Comparison of ENCODE assay signal across 1 cellular context in the genomic region with DNA sequence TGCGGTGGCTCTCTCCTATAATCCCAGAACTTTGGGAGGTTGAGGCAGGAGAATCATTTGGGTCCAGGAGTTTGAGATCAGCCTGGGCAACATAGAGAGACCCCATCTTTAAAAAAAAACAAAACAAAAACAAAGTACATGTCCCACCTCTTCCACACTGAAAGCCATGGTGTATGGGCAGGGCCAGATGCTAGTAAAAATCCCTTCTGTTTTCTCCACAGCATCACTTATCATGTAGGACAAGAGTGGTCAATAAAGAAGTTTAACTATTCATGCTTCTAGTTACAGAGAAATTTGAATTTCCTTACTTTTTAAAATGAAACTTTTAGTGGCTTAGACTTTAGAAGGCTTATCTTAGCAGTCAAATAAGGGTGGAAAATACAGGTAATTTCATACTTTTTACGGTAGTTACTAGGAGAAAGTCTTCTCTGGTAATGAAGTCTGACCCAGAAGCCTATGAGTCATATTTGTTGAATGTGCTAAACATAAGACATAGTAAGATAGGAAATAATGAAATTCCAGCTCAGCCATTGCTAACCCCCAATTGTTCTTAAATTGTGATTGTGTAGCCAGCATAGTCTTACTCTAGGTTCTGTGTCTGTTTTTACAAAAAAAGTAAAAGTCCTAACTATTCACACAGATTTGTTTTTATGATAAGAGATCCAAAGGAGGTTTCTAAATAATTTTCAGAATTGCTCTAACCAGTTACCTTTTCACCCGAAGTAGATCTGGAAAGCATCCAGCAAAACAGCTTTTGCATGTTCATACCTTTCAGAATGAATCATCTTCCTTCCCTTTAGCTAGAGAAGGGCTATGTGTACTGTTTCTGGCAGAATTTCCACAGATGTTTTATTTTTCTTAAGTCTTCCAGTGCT.
A peak's percentile ranks its signal among the peaks of the same experiment; 100 is the strongest.
TF ChIP-seq lines count a peak whose summit lies in the region.

No MANE protein-coding gene starts in this region.

TF ChIP-seq in HEK293, 187 proteins besides CTCF, POLR2A, EP300 and RAD21 (continued from another document):
- 0 out of 2 replicates have a peak, but pooled peaks have one; percentile 12 for TF ChIP-seq ZNF600 (tag by site-specific recombination; IDR thresholded peaks at IDR 0.05)
- TF ChIP-seq REPIN1 (tag by site-specific recombination; IDR thresholded peaks at IDR 0.05; ENCODE audit: low read depth), result no peak
- no peak for TF ChIP-seq ZNF10 (tag by site-specific recombination; IDR thresholded peaks at IDR 0.05)
- TF ChIP-seq, protein P1, sequence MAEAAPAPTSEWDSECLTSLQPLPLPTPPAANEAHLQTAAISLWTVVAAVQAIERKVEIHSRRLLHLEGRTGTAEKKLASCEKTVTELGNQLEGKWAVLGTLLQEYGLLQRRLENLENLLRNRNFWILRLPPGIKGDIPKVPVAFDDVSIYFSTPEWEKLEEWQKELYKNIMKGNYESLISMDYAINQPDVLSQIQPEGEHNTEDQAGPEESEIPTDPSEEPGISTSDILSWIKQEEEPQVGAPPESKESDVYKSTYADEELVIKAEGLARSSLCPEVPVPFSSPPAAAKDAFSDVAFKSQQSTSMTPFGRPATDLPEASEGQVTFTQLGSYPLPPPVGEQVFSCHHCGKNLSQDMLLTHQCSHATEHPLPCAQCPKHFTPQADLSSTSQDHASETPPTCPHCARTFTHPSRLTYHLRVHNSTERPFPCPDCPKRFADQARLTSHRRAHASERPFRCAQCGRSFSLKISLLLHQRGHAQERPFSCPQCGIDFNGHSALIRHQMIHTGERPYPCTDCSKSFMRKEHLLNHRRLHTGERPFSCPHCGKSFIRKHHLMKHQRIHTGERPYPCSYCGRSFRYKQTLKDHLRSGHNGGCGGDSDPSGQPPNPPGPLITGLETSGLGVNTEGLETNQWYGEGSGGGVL (tag by site-specific recombination; IDR thresholded peaks at IDR 0.05), result no peak
- TF ChIP-seq, protein P2, sequence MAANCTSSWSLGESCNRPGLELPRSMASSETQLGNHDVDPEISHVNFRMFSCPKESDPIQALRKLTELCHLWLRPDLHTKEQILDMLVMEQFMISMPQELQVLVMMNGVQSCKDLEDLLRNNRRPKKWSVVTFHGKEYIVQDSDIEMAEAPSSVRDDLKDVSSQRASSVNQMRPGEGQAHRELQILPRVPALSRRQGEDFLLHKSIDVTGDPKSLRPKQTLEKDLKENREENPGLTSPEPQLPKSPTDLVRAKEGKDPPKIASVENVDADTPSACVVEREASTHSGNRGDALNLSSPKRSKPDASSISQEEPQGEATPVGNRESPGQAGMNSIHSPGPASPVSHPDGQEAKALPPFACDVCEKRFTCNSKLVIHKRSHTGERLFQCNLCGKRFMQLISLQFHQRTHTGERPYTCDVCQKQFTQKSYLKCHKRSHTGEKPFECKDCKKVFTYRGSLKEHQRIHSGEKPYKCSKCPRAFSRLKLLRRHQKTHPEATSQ (tag by site-specific recombination; IDR thresholded peaks at IDR 0.05), result no peak
- no peak for TF ChIP-seq ZNF549 (tag by site-specific recombination; IDR thresholded peaks at IDR 0.05)
- TF ChIP-seq ZNF221 (tag by site-specific recombination; IDR thresholded peaks at IDR 0.05; ENCODE audit: borderline replicate concordance), result no peak
- TF ChIP-seq ZNF768 (tag by site-specific recombination; IDR thresholded peaks at IDR 0.05), result no peak
- TF ChIP-seq ZBTB17 (tag by site-specific recombination; IDR thresholded peaks at IDR 0.05), result no peak
- no peak for TF ChIP-seq ZNF155 (tag by site-specific recombination; IDR thresholded peaks at IDR 0.05)
- no peak for TF ChIP-seq ZNF776 (tag by site-specific recombination; IDR thresholded peaks at IDR 0.05; ENCODE audit: borderline replicate concordance)
- no peak for TF ChIP-seq ZFP41 (tag by site-specific recombination; IDR thresholded peaks at IDR 0.05; ENCODE audit: borderline replicate concordance)
- TF ChIP-seq ZNF529 (tag by site-specific recombination; IDR thresholded peaks at IDR 0.05; ENCODE audit: insufficient replicate concordance), result no peak
- no peak for TF ChIP-seq ZNF561 (tag by site-specific recombination; IDR thresholded peaks at IDR 0.05; ENCODE audit: borderline replicate concordance)
- no peak for TF ChIP-seq BCL11B (tag by site-specific recombination; IDR thresholded peaks at IDR 0.05; ENCODE audit: low read depth)
